ENCODE assay signal across 1 cellular context in the genomic region with DNA sequence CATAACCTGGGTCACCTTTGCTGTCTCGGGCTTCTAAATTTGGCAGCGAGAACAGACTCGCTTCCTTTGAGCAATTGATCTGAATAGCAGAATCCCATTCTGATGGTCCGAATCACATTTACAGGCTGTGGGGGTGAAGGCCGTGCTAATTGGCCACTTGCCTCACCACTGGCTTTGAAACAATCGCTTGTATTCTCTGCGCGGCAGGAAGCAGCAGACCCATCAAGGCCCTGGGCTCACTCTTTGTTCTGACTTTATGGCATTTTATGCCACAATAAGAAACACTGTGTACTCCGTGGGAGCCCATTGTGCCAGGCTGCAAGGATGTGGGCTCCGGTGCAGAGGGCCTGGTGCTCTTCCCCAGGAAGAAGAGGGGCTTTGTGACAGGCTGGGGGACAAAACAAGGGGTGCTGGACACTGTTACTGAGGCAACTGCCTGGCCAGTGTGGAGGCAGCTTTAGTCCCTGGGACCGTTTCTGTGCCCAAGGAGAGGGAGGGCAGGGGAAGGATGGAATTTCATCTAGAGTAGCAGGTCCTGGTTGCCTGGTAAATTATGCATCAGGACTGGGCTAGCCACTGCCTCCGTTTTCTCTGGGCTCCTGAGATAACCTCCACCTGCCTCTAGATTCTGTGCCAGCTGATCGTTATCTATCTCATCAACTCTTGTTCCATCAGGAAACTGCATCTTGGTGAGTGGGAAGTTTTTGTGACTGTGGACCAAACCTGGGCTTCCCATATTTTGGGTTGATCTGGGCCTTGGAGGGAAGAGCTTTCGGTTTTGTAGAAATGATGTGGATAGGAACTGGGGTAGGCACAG.
TF ChIP-seq lines count a peak whose summit lies in the region.

No MANE protein-coding gene starts in this region.

TF ChIP-seq in IMR-90, 13 proteins besides CTCF, POLR2A, EP300 and RAD21 (continued from another document):
- no peak for TF ChIP-seq RFX5 (IDR thresholded peaks at IDR 0.05; ENCODE audit: low read depth, low read length)
- TF ChIP-seq, protein P1, sequence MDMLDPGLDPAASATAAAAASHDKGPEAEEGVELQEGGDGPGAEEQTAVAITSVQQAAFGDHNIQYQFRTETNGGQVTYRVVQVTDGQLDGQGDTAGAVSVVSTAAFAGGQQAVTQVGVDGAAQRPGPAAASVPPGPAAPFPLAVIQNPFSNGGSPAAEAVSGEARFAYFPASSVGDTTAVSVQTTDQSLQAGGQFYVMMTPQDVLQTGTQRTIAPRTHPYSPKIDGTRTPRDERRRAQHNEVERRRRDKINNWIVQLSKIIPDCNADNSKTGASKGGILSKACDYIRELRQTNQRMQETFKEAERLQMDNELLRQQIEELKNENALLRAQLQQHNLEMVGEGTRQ (IDR thresholded peaks at IDR 0.05; ENCODE audit: low read depth, low read length) = no peak
- no peak for TF ChIP-seq MAFK (IDR thresholded peaks at IDR 0.05; ENCODE audit: low read depth, low read length)
- no peak for TF ChIP-seq NFE2L2 (IDR thresholded peaks at IDR 0.05; ENCODE audit: low read depth, low read length)
- TF ChIP-seq FOS (IDR thresholded peaks at IDR 0.05; ENCODE audit: low read depth, low read length) = no peak
- TF ChIP-seq RCOR1 (IDR thresholded peaks at IDR 0.05; ENCODE audit: insufficient replicate concordance, low read length) = no peak
- no peak for TF ChIP-seq BHLHE40 (IDR thresholded peaks at IDR 0.05; ENCODE audit: low read depth, low read length)
